1 cellular context compared by ENCODE assay signal in the genomic region with DNA sequence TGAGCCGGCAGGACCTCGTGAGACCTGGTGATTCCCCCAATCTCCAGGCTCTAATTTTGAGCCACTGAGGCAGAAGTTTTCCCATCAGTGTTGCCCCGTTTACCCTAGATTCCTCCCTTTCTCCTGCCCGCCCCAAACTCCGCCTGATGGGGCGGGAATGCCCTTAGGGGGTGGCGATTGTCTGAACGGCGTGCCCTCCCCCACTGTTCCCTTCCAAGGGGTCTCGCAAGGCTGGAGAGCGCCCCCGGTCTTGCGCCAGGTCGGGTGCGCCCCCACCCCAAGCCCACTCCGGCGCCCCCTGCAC.
TF ChIP-seq lines count a peak whose summit lies in the region.

No MANE protein-coding gene starts in this region.

TF ChIP-seq in HEK293, 187 proteins besides CTCF, POLR2A, EP300 and RAD21 (continued from another document):
- TF ChIP-seq, protein P1, sequence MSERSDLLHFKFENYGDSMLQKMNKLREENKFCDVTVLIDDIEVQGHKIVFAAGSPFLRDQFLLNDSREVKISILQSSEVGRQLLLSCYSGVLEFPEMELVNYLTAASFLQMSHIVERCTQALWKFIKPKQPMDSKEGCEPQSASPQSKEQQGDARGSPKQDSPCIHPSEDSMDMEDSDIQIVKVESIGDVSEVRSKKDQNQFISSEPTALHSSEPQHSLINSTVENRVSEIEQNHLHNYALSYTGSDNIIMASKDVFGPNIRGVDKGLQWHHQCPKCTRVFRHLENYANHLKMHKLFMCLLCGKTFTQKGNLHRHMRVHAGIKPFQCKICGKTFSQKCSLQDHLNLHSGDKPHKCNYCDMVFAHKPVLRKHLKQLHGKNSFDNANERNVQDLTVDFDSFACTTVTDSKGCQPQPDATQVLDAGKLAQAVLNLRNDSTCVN (tag by site-specific recombination; optimal IDR thresholded peaks at IDR 0.05) = no peak
- no peak for TF ChIP-seq ZNF670 (tag by site-specific recombination; IDR thresholded peaks at IDR 0.05; ENCODE audit: low read depth)
- TF ChIP-seq HOXD13 (CRISPR knock-in tag; IDR thresholded peaks at IDR 0.05; ENCODE audit: borderline replicate concordance) = no peak
- TF ChIP-seq ZNF341 (tag by site-specific recombination; IDR thresholded peaks at IDR 0.05; ENCODE audit: low read depth) = peak; percentile 55; the same call in 1 of the 2 replicates
- TF ChIP-seq ZNF585B (tag by site-specific recombination; IDR thresholded peaks at IDR 0.05) = no peak
- TF ChIP-seq SP2 (tag by site-specific recombination; IDR thresholded peaks at IDR 0.05) = peak; percentile 43; the same call in 1 of the 2 replicates
- no peak for TF ChIP-seq ZNF24 (tag by site-specific recombination; IDR thresholded peaks at IDR 0.05)
- TF ChIP-seq ZNF174 (tag by site-specific recombination; IDR thresholded peaks at IDR 0.05) = 0 out of 2 replicates have a peak, but pooled peaks have one; percentile 48
- no peak for TF ChIP-seq ZNF133 (tag by site-specific recombination; IDR thresholded peaks at IDR 0.05)
- TF ChIP-seq ZNF2 (tag by site-specific recombination; IDR thresholded peaks at IDR 0.05) = no peak
- TF ChIP-seq MZF1 (tag by site-specific recombination; IDR thresholded peaks at IDR 0.05; ENCODE audit: borderline replicate concordance) = no peak
- TF ChIP-seq, protein P2, sequence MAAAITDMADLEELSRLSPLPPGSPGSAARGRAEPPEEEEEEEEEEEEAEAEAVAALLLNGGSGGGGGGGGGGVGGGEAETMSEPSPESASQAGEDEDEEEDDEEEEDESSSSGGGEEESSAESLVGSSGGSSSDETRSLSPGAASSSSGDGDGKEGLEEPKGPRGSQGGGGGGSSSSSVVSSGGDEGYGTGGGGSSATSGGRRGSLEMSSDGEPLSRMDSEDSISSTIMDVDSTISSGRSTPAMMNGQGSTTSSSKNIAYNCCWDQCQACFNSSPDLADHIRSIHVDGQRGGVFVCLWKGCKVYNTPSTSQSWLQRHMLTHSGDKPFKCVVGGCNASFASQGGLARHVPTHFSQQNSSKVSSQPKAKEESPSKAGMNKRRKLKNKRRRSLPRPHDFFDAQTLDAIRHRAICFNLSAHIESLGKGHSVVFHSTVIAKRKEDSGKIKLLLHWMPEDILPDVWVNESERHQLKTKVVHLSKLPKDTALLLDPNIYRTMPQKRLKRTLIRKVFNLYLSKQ (tag by site-specific recombination; IDR thresholded peaks at IDR 0.05; ENCODE audit: borderline replicate concordance) = no peak
- no peak for TF ChIP-seq ZNF426 (tag by site-specific recombination; IDR thresholded peaks at IDR 0.05)
- TF ChIP-seq SP3 (tag by site-specific recombination; IDR thresholded peaks at IDR 0.05) = peak; percentile 71; the same call in 1 of the 2 replicates
- TF ChIP-seq ZNF366 (tag by site-specific recombination; conservative IDR thresholded peaks at IDR 0.05) = 0 out of 2 replicates have a peak, but pooled peaks have one; percentile 4
- TF ChIP-seq ZNF76 (tag by site-specific recombination; IDR thresholded peaks at IDR 0.05; ENCODE audit: borderline replicate concordance, low read depth) = peak; percentile 44; the same call in 1 of the 2 replicates
- TF ChIP-seq, protein P3, sequence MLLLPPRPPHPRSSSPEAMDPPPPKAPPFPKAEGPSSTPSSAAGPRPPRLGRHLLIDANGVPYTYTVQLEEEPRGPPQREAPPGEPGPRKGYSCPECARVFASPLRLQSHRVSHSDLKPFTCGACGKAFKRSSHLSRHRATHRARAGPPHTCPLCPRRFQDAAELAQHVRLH (tag by site-specific recombination; IDR thresholded peaks at IDR 0.05) = no peak
- TF ChIP-seq ZNF140 (tag by site-specific recombination; IDR thresholded peaks at IDR 0.05) = no peak
- TF ChIP-seq, protein P4, sequence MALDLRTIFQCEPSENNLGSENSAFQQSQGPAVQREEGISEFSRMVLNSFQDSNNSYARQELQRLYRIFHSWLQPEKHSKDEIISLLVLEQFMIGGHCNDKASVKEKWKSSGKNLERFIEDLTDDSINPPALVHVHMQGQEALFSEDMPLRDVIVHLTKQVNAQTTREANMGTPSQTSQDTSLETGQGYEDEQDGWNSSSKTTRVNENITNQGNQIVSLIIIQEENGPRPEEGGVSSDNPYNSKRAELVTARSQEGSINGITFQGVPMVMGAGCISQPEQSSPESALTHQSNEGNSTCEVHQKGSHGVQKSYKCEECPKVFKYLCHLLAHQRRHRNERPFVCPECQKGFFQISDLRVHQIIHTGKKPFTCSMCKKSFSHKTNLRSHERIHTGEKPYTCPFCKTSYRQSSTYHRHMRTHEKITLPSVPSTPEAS (tag by site-specific recombination; IDR thresholded peaks at IDR 0.05) = no peak
- TF ChIP-seq, protein P5, sequence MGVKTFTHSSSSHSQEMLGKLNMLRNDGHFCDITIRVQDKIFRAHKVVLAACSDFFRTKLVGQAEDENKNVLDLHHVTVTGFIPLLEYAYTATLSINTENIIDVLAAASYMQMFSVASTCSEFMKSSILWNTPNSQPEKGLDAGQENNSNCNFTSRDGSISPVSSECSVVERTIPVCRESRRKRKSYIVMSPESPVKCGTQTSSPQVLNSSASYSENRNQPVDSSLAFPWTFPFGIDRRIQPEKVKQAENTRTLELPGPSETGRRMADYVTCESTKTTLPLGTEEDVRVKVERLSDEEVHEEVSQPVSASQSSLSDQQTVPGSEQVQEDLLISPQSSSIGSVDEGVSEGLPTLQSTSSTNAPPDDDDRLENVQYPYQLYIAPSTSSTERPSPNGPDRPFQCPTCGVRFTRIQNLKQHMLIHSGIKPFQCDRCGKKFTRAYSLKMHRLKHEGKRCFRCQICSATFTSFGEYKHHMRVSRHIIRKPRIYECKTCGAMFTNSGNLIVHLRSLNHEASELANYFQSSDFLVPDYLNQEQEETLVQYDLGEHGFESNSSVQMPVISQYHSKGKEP (tag by site-specific recombination; IDR thresholded peaks at IDR 0.05) = no peak
- TF ChIP-seq ZNF211 (tag by site-specific recombination; IDR thresholded peaks at IDR 0.05; ENCODE audit: low read depth) = no peak
- no peak for TF ChIP-seq ZBTB21 (tag by site-specific recombination; IDR thresholded peaks at IDR 0.05)
